ENCODE assay signal across 8 cellular contexts in genomic region chr5:29697786-29698414, GRCh38.
DNase-seq lines count a peak whose midpoint lies in the region; ATAC-seq, FAIRE-seq and TF ChIP-seq lines count a peak whose summit lies in the region.

No MANE protein-coding gene starts in this region.

- H3K4me3 ChIP-seq in mammary epithelial cell (replicated peaks in 1 of 3; ENCODE audit: insufficient read depth in 1 of 3, low read depth in 2 of 3, low read length in 3 of 3) (no peak overlapping the region), bronchial epithelial cell (ENCODE audit: low read depth, low read length) (no peak overlapping the region)

- H3K36me3 Mint-ChIP-seq in MCF 10A (ENCODE audit: insufficient read depth, unreplicated experiment) = no peaks in the 10 kb centered on the region

- no peaks in the 10 kb centered on the region for H3K79me2 ChIP-seq in mammary epithelial cell (ENCODE audit: insufficient read depth, low read length)

- no peak overlapping the region for H3K27ac ChIP-seq in mammary epithelial cell (ENCODE audit: insufficient read depth, low read depth, low read length)

- in situ Hi-C loops in mammary epithelial cell (cut with MboI; ENCODE audit: low sequenced_read_pairs in 2 of 2) = no loop called here

- no peak overlapping the region for H3K4me2 ChIP-seq in mammary epithelial cell (ENCODE audit: insufficient read depth, low read depth, low read length)

- intact Hi-C loops in MCF 10A (cut with micrococcal nuclease) (no loop called here), mammary epithelial cell (cut with micrococcal nuclease) (no loop called here)

- no peak overlapping the region for H3K4me3 Mint-ChIP-seq in MCF 10A (ENCODE audit: unreplicated experiment)

- POLR2A ChIA-PET in MCF 10A (lab: Yijun Ruan, JAX) = no interaction called here

- peak; percentile 52 for FAIRE-seq in bronchial epithelial cell (lab: Jason Lieb, UNC)

- peaks cover 16% of the 10 kb centered on the region for H3K9me3 ChIP-seq in mammary epithelial cell (replicated peaks; ENCODE audit: insufficient read depth, low read length)

- no peaks in the 10 kb centered on the region for H3K4me1 Mint-ChIP-seq in MCF 10A (ENCODE audit: insufficient read depth, unreplicated experiment)

- H3K4me1 ChIP-seq in mammary epithelial cell (ENCODE audit: insufficient read depth, low read length) = no peaks in the 10 kb centered on the region

- no peak overlapping the region for H2AFZ ChIP-seq in mammary epithelial cell (ENCODE audit: low read depth, low read length)

- CTCF ChIA-PET in MCF 10A (lab: Yijun Ruan, JAX) (interaction anchor here (0.5 to 1.2 kb wide), 12 partner anchors 10 to 1787 kb away, joined by 3 to 5 read pairs (median 3); no protein-coding TSS in a partner anchor), mammary epithelial cell (lab: Charles Lee; ENCODE audit: low non-redundant PET) (no interaction called here)

- 42% methylated on average over 9 of the region's 9 CpGs for WGBS in mammary epithelial cell (ENCODE audit: low coverage, missing lambda C conversion rate)

- no TSS peak for BruUV-seq in MCF 10A (replicated peaks; lab: Mats Ljungman, UMichigan)
- no TSS peak for BruUV-seq in mammary epithelial cell (replicated peaks; lab: Mats Ljungman, UMichigan)

- no peaks in the 10 kb centered on the region for H3K27me3 ChIP-seq in mammary epithelial cell (ENCODE audit: insufficient read depth, low read length)
- no peaks in the 10 kb centered on the region for H3K27me3 ChIP-seq in bronchial epithelial cell (ENCODE audit: control insufficient read depth, insufficient read depth, low read length)

- H3K9ac ChIP-seq in mammary epithelial cell (ENCODE audit: insufficient read depth, low read length) = no peak overlapping the region

- H3K27ac Mint-ChIP-seq in MCF 10A (ENCODE audit: low read depth, unreplicated experiment) = no peak overlapping the region

- H3K27me3 Mint-ChIP-seq in MCF 10A (ENCODE audit: insufficient read depth, unreplicated experiment) = no peaks in the 10 kb centered on the region

- dilution Hi-C loops in mammary epithelial cell (cut with HindIII; ENCODE audit: low sequenced_read_pairs) = no loop called here

- TF ChIP-seq CTCF in MCF 10A (IDR thresholded peaks at IDR 0.05; ENCODE audit: unreplicated experiment) (peak; percentile 30), mammary epithelial cell (conservative IDR thresholded peaks at IDR 0.05 in 1 of 2, IDR thresholded peaks at IDR 0.05 in 1 of 2; ENCODE audit: extremely low read depth in 1 of 2, insufficient read depth in 1 of 2, low read depth in 1 of 2, low read length in 2 of 2) (no peak), bronchial epithelial cell (IDR thresholded peaks at IDR 0.05; ENCODE audit: insufficient read depth, low read length, severe bottlenecking) (no peak)

- no peaks in the 10 kb centered on the region for H4K20me1 ChIP-seq in mammary epithelial cell (ENCODE audit: insufficient read depth, low read length)

- H3K36me3 ChIP-seq in mammary epithelial cell (ENCODE audit: insufficient read depth, low read length) (no peaks in the 10 kb centered on the region), bronchial epithelial cell (ENCODE audit: control insufficient read depth, insufficient read depth, low read length) (no peaks in the 10 kb centered on the region)

- no peak for ATAC-seq in GM19463 (IDR thresholded peaks at IDR 0.05; ENCODE audit: unreplicated experiment)

- peak; percentile 36 for DNase-seq in MCF 10A (ENCODE audit: unreplicated experiment)
- DNase-seq in mammary epithelial cell = no peak
- peak; percentile 80 for DNase-seq in NCI-H69 (lab: John Stamatoyannopoulos, UW)
- peak; percentile 2 for DNase-seq in bronchial epithelial cell (ENCODE audit: low read depth)
- DNase-seq in activated CD4-positive, alpha-beta T cell treated with anti-CD3 and anti-CD28 coated beads, Interleukin-2, amount 50 U/mL, for 4 hours = no peak
- DNase-seq in T-helper 1 cell = no peak
- DNase-seq in mucosa of gallbladder (ENCODE audit: low spot score) = no peak

- H3K9me3 Mint-ChIP-seq in MCF 10A (ENCODE audit: unreplicated experiment) = peaks cover 10% of the 10 kb centered on the region

Comparison
In these comparisons a context has a peak if more than half of its experiments do, and no peak if none do; other contexts are left out.
1. DNase-seq: peak in MCF 10A (single experiment), NCI-H69 (single experiment) and bronchial epithelial cell (single experiment); none in mammary epithelial cell (single experiment), activated CD4-positive, alpha-beta T cell treated with anti-CD3 and anti-CD28 coated beads, Interleukin-2, amount 50 U/mL, for 4 hours (0 of 2), T-helper 1 cell (0 of 5) and mucosa of gallbladder (single experiment).